In the genomic region with DNA sequence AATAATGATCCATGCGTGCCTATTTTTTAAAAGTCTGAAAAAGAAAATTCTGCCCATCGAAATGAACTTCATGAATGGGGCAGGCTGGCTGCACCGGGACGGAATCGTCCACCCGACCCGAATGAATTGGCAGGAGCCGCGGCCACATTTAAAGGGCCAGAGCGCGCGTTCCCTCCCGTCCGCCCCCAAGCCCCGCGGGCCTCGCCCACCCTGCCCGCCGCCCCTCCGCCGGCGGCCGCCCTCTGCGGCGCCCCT, we compare ENCODE assay signal across 8 cellular contexts. TPM values are rescaled to one million over a fixed set of nuclear protein-coding genes. Genes with fewer than 3 reads are reported as not detected.
DNase-seq lines count a peak whose midpoint lies in the region; ATAC-seq and TF ChIP-seq lines count a peak whose summit lies in the region.

No MANE protein-coding gene starts in this region.

- DNase-seq in Right ventricle myocardium inferior (ENCODE audit: missing footprints) (no peak), cardiac septum (ENCODE audit: low spot score) (no peak), cardiac fibroblast (ENCODE audit: low read depth in 2 of 2) (peak in 1 of 2 donors; percentile 44), MV-4-11 (lab: John Stamatoyannopoulos, UW) (no peak), HT-29 (ENCODE audit: low spot score) (no peak)
- no peak for DNase-seq in naive thymus-derived CD4-positive, alpha-beta T cell

- peaks cover 22 to 44% of the 10 kb centered on the region in 2 donors for H3K4me1 ChIP-seq in naive thymus-derived CD4-positive, alpha-beta T cell (ENCODE audit: control insufficient read depth in 2 of 2, insufficient read depth in 2 of 2, low read length in 2 of 2)

- no peak for TF ChIP-seq CTCF in cardiac fibroblast (IDR thresholded peaks at IDR 0.05; ENCODE audit: low read depth, low read length)

- POLR2A ChIA-PET in naive thymus-derived CD4-positive, alpha-beta T cell (lab: Charles Lee), result interaction anchor here (0.6 to 1.4 kb wide), 6 partner anchors 8 to 998 kb away, joined by 3 to 8 read pairs (median 3); no protein-coding TSS in a partner anchor

- H3K27me3 ChIP-seq in naive thymus-derived CD4-positive, alpha-beta T cell (ENCODE audit: control insufficient read depth in 2 of 2, insufficient read depth in 2 of 2, low read length in 2 of 2), result peaks cover 19 to 30% of the 10 kb centered on the region in 2 donors

- no peaks in the 10 kb centered on the region for H3K9me3 ChIP-seq in naive thymus-derived CD4-positive, alpha-beta T cell (ENCODE audit: control insufficient read depth in 2 of 3, low read length in 3 of 3)

- CTCF ChIA-PET in naive thymus-derived CD4-positive, alpha-beta T cell (lab: Charles Lee), result interaction anchor here (0.6 to 1.0 kb wide), 2 partner anchors 14 to 33 kb away, joined by 3 to 4 read pairs; no protein-coding TSS in a partner anchor

- H3K9me3 Mint-ChIP-seq in naive thymus-derived CD4-positive, alpha-beta T cell, result peaks cover 0 to 4% (median 0%) of the 10 kb centered on the region in 11 donors

- peaks cover 0 to 13% (median 4%) of the 10 kb centered on the region in 3 experiments for H3K36me3 ChIP-seq in naive thymus-derived CD4-positive, alpha-beta T cell (ENCODE audit: control insufficient read depth in 2 of 3, insufficient read depth in 3 of 3, low read length in 3 of 3)

- peaks cover 15 to 25% (median 16%) of the 10 kb centered on the region in 5 donors for H3K27me3 Mint-ChIP-seq in naive thymus-derived CD4-positive, alpha-beta T cell

- ATAC-seq in Right ventricle myocardium inferior, result peak; percentile 1
- peak; percentile 5 for ATAC-seq in HG03342 (IDR thresholded peaks at IDR 0.05; ENCODE audit: unreplicated experiment)
- ATAC-seq in naive thymus-derived CD4-positive, alpha-beta T cell, result no peak
- no peak for ATAC-seq in HG03378 (IDR thresholded peaks at IDR 0.05; ENCODE audit: unreplicated experiment)

- peak overlapping the region; percentile 88 to 99 (median 95) for H3K27ac Mint-ChIP-seq in naive thymus-derived CD4-positive, alpha-beta T cell

- intact Hi-C loops in Right ventricle myocardium inferior (cut with DNase I), result loop anchor here (5.0 to 10.0 kb wide), 3 partner anchors 221 to 421 kb away; no protein-coding TSS in a partner anchor
- intact Hi-C loops in cardiac septum (cut with DNase I), result no loop called here
- intact Hi-C loops in naive thymus-derived CD4-positive, alpha-beta T cell (cut with micrococcal nuclease), result loop anchor here (1.0 to 10.0 kb wide), 12 partner anchors 182 to 1248 kb away; a partner anchor contains a TSS

- H3K4me1 Mint-ChIP-seq in naive thymus-derived CD4-positive, alpha-beta T cell, result peaks cover 19 to 45% (median 38%) of the 10 kb centered on the region in 7 donors

- H3K4me3 Mint-ChIP-seq in naive thymus-derived CD4-positive, alpha-beta T cell, result peak overlapping the region; percentile 87 to 97 (median 94)

- H3K4me3 ChIP-seq in cardiac fibroblast (replicated peaks in 1 of 2; ENCODE audit: low read depth in 2 of 2, low read length in 2 of 2), result peak overlapping the region; percentile 58 to 67
- H3K4me3 ChIP-seq in naive thymus-derived CD4-positive, alpha-beta T cell (ENCODE audit: low read length), result peak overlapping the region; percentile 87

- H3K27ac ChIP-seq in naive thymus-derived CD4-positive, alpha-beta T cell (ENCODE audit: low read depth, low read length), result peak overlapping the region; percentile 82

- peaks cover 0 to 32% (median 0%) of the 10 kb centered on the region in 5 donors for H3K36me3 Mint-ChIP-seq in naive thymus-derived CD4-positive, alpha-beta T cell

RNA-seq across cellular contexts. Expression of a gene that starts 0.3 kb away (rescaled TPM):
- total RNA-seq in Right ventricle myocardium inferior (1.3 TPM), cardiac septum (1.2 TPM)
- total RNA-seq in naive thymus-derived CD4-positive, alpha-beta T cell, result 10 to 100 TPM; 31.2 to 60.1 (median 38.6) TPM
- 10 to 100 TPM; 24.0 to 30.9 TPM for polyA plus RNA-seq in naive thymus-derived CD4-positive, alpha-beta T cell
- total RNA-seq in HT-29 (2014; rRNA removed; shearing (Covaris generic)), result 0.86 and 1.4 TPM in 2 replicates

Comparison
In these comparisons a context has a peak if more than half of its experiments do, and no peak if none do; other contexts are left out.
1. ATAC-seq: peak in Right ventricle myocardium inferior (single experiment) and HG03342 (single experiment); none in naive thymus-derived CD4-positive, alpha-beta T cell (single experiment) and HG03378 (single experiment).
2. RNA of a gene that starts 0.3 kb away (total RNA-seq): 31.2 to 60.1 TPM in naive thymus-derived CD4-positive, alpha-beta T cell; 1.3 TPM in Right ventricle myocardium inferior (single experiment), 1.2 TPM in cardiac septum (single experiment) and 0.86 to 1.4 TPM in HT-29; every median in the first group is over 10 times any median in the second.